1 cellular context compared by ENCODE assay signal in genomic region chr9:123049589-123050222, GRCh38.
TF ChIP-seq lines count a peak whose summit lies in the region.

No MANE protein-coding gene starts in this region.

TF ChIP-seq in A549, 52 proteins besides CTCF, POLR2A, EP300 and RAD21 (continued from another document):
- TF ChIP-seq REST (IDR thresholded peaks at IDR 0.05) (0 out of 2 replicates have a peak, but pooled peaks have one; percentile 15), KDM1A (IDR thresholded peaks at IDR 0.05; ENCODE audit: low read depth) (no peak)
TF ChIP-seq in A549: peak in this region for 1.
